Comparison of ENCODE assay signal across 33 cellular contexts in the genomic region with DNA sequence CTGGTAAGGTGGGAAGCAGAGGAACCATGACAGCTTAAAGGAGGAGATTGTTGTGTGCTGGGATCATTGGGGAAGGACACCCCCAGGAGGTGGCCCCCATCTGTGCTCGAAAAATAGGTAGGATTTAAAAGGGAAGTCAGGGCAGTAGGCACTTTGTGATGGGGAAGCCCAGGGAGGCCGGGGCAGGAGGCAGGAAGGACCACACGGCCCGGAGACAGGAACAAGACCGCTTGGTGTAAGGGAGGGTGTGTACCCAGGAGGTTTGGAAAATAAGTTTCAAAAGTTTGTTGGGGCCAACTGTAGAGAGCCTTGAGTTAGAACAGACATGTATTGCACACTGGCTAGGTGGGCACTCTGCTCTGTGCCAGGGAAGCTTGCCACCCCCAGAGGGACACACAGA.
"Had no signal": no experiment of that assay in that cellular context is flagged by ENCODE, and none has a peak within 500 bp of the region (broad histone marks: within the 10 kb centered on the region; RNA-seq: fewer than 3 reads in every experiment).

No MANE protein-coding gene starts in this region.

- H3K9me3 ChIP-seq: esophagus muscularis mucosa, gastrocnemius medialis had no signal

- H3K36me3 ChIP-seq: brain microvascular endothelial cell, esophagus muscularis mucosa, gastrocnemius medialis, WERI-Rb-1 had no signal

- H3K9me3 Mint-ChIP-seq: activated T-cell treated with anti-CD3 and anti-CD28 coated beads, Interleukin-2, amount 50 U/mL, for 4 hours; activated T-helper 17 cell treated with anti-CD3 and anti-CD28 coated beads, Interleukin-2, amount 50 U/mL, for 72 hours; central memory CD8-positive, alpha-beta T cell; T-helper 2 cell treated with Interferon-gamma antibody and Interleukin-4, amounts not matched to agents 5 μg/mL and 100 μg/mL, for 36 hours had no signal

- DNase-seq: activated B cell treated with CpG ODN at 0.5 μM for 24 hours; activated CD4-positive, alpha-beta T cell treated with anti-CD3 and anti-CD28 coated beads for 48 hours; activated CD4-positive, alpha-beta T cell treated with anti-CD3 and anti-CD28 coated beads, Interleukin-2, amount 50 U/mL, for 1 hour; activated CD4-positive, alpha-beta T cell treated with anti-CD3 and anti-CD28 coated beads, Interleukin-2, amount 50 U/mL, for 48 hours; activated CD8-positive, alpha-beta memory T cell treated with anti-CD3 and anti-CD28 coated beads for 24 hours; activated CD8-positive, alpha-beta T cell treated with anti-CD3 and anti-CD28 coated beads for 36 hours; activated effector memory CD4-positive, alpha-beta T cell treated with Interleukin-2 at 50 U/mL for 16 hours; activated gamma-delta T cell treated with Interleukin-2 at 50 U/mL for 16 hours; activated naive CD4-positive, alpha-beta T cell treated with anti-CD3 and anti-CD28 coated beads, Interleukin-2, amount 50 U/mL, for 16 hours; activated naive CD4-positive, alpha-beta T cell treated with Interleukin-2 at 50 U/mL for 16 hours; activated T-cell treated with anti-CD3 and anti-CD28 coated beads, Interleukin-2, amount 50 U/mL, for 4 hours; amniotic stem cell; anterior cingulate cortex; brain microvascular endothelial cell; dermis blood vessel endothelial cell; effector CD8-positive, alpha-beta T cell; endodermal cell; erythroblast; foreskin keratinocyte; gastrocnemius medialis; glutamatergic neuron; SW 1271; T-cell; T1000; WERI-Rb-1 had no signal

- H3K27me3 Mint-ChIP-seq: activated CD8-positive, alpha-beta T cell treated with anti-CD3 and anti-CD28 coated beads for 36 hours; activated naive CD8-positive, alpha-beta T cell; activated T-helper 17 cell treated with anti-CD3 and anti-CD28 coated beads, Interleukin-2, amount 50 U/mL, for 72 hours; central memory CD8-positive, alpha-beta T cell; T-cell had no signal

- H3K4me1 Mint-ChIP-seq: activated B cell treated with CpG ODN at 0.5 μM for 24 hours; activated T-helper 17 cell treated with anti-CD3 and anti-CD28 coated beads, Interleukin-2, amount 50 U/mL, for 72 hours; central memory CD8-positive, alpha-beta T cell; T-cell had no signal

- ATAC-seq: activated CD4-positive, CD25-positive, alpha-beta regulatory T cell treated with anti-CD3 and anti-CD28 coated beads, Interleukin-2, amount 50 U/mL, for 24 hours; activated CD8-positive, alpha-beta T cell treated with anti-CD3 and anti-CD28 coated beads for 36 hours; activated T-cell treated with anti-CD3 and anti-CD28 coated beads, Interleukin-2, amount 50 U/mL, for 4 hours; activated T-helper 17 cell treated with anti-CD3 and anti-CD28 coated beads, Interleukin-2, amount 50 U/mL, for 72 hours; foreskin keratinocyte; gastrocnemius medialis; T-cell had no signal

- H3K4me3 ChIP-seq: coronary artery, esophagus muscularis mucosa, gastrocnemius medialis had no signal

- H3K4me1 ChIP-seq: foreskin keratinocyte had no signal

- H3K27ac ChIP-seq: brain microvascular endothelial cell, coronary artery, esophagus muscularis mucosa, foreskin keratinocyte, gastrocnemius medialis, WERI-Rb-1 had no signal

- H3K27me3 ChIP-seq: esophagus muscularis mucosa, foreskin keratinocyte, gastrocnemius medialis had no signal

- H3K4me3 Mint-ChIP-seq: activated B cell treated with CpG ODN at 0.5 μM for 24 hours; activated CD8-positive, alpha-beta T cell treated with anti-CD3 and anti-CD28 coated beads for 36 hours; activated naive CD8-positive, alpha-beta T cell; activated T-cell treated with anti-CD3 and anti-CD28 coated beads, Interleukin-2, amount 50 U/mL, for 4 hours; activated T-helper 17 cell treated with anti-CD3 and anti-CD28 coated beads, Interleukin-2, amount 50 U/mL, for 72 hours; central memory CD8-positive, alpha-beta T cell; endodermal cell; T-cell; T-helper 1 cell treated with Interleukin-12 subunit alpha and Interleukin-12 subunit beta and Interleukin-4 antibody, amounts not matched to agents 30 μg/mL and 1 μg/mL, for 36 hours; T-helper 2 cell treated with Interferon-gamma antibody and Interleukin-4, amounts not matched to agents 5 μg/mL and 100 μg/mL, for 36 hours had no signal

- H3K27ac Mint-ChIP-seq: activated B cell treated with CpG ODN at 0.5 μM for 24 hours; activated CD8-positive, alpha-beta T cell treated with anti-CD3 and anti-CD28 coated beads for 36 hours; activated naive CD8-positive, alpha-beta T cell; activated T-helper 17 cell treated with anti-CD3 and anti-CD28 coated beads, Interleukin-2, amount 50 U/mL, for 72 hours; endodermal cell; T-cell; T-helper 1 cell treated with Interleukin-12 subunit alpha and Interleukin-12 subunit beta and Interleukin-4 antibody, amounts not matched to agents 30 μg/mL and 1 μg/mL, for 36 hours; T-helper 2 cell treated with Interferon-gamma antibody and Interleukin-4, amounts not matched to agents 5 μg/mL and 100 μg/mL, for 36 hours had no signal
